Comparison of ENCODE assay signal across 9 cellular contexts in genomic region chr16:57480127-57480753, GRCh38. TPM values are rescaled to one million over a fixed set of nuclear protein-coding genes. Genes with fewer than 3 reads are reported as not detected.
A peak's percentile ranks its signal among the peaks of the same experiment; 100 is the strongest.
DNase-seq lines count a peak whose midpoint lies in the region; ATAC-seq and TF ChIP-seq lines count a peak whose summit lies in the region.
"Had no signal": no experiment of that assay in that cellular context is flagged by ENCODE, and none has a peak within 500 bp of the region (broad histone marks: within the 10 kb centered on the region; RNA-seq: fewer than 3 reads in every experiment).

No MANE protein-coding gene starts in this region.

- TF ChIP-seq CTCF in cardiac fibroblast (IDR thresholded peaks at IDR 0.05; ENCODE audit: low read depth, low read length) (no peak), GM13976 (IDR thresholded peaks at IDR 0.05; ENCODE audit: borderline replicate concordance, control extremely low read depth, extremely low read depth, insufficient read depth, missing control alignments) (no peak)

- in situ Hi-C loops in GM13976 (cut with MboI; ENCODE audit: low sequenced_read_pairs, unreplicated experiment), result no loop called here

- intact Hi-C loops in left colon (cut with DNase I, micrococcal nuclease), result no loop called here

- H3K27ac ChIP-seq in stomach smooth muscle (ENCODE audit: low read length), result no peak overlapping the region

- DNase-seq in H7 (peak; percentile 67), cardiac fibroblast (ENCODE audit: low read depth in 2 of 2) (peak; percentile 75 to 81), left colon (peak; percentile 88 to 93), GM13976 (ENCODE audit: low spot score) (no peak)
- DNase-seq: activated naive CD4-positive, alpha-beta T cell treated with Interleukin-2 at 50 U/mL for 16 hours had no signal

- H3K9ac ChIP-seq in stomach smooth muscle (ENCODE audit: low read length in 2 of 2), result no peak overlapping the region

- H3K4me3 ChIP-seq in H7 (ENCODE audit: insufficient read depth, low read depth, low read length) (no peak overlapping the region; the same call in 1 of the 2 replicates), cardiac fibroblast (replicated peaks in 1 of 2; ENCODE audit: low read depth in 2 of 2, low read length in 2 of 2) (peak overlapping the region; percentile 54 to 65), stomach smooth muscle (ENCODE audit: low read length in 2 of 2) (peak overlapping the region; percentile 55 to 69)

- peaks cover 35% of the 10 kb centered on the region for H3K4me1 ChIP-seq in stomach smooth muscle (ENCODE audit: control insufficient read depth, insufficient read depth, low read length)

- H3K27me3 ChIP-seq in H7 (ENCODE audit: control insufficient read depth, insufficient read depth, low read length) (peaks cover 17% of the 10 kb centered on the region), stomach smooth muscle (ENCODE audit: control insufficient read depth in 1 of 2, insufficient read depth in 2 of 2, low read length in 2 of 2) (no peaks in the 10 kb centered on the region)

- ATAC-seq in left colon, result peak; percentile 87
- ATAC-seq in GM19455 (IDR thresholded peaks at IDR 0.05; ENCODE audit: unreplicated experiment), result no peak
- no peak for ATAC-seq in HG03045 (IDR thresholded peaks at IDR 0.05; ENCODE audit: unreplicated experiment)
- no peak for ATAC-seq in GM21360 (IDR thresholded peaks at IDR 0.05; ENCODE audit: unreplicated experiment)

- H3K36me3 ChIP-seq in H7 (replicated peaks; ENCODE audit: control insufficient read depth, insufficient read depth, low read length), result no peaks in the 10 kb centered on the region
- no peaks in the 10 kb centered on the region for H3K36me3 ChIP-seq in stomach smooth muscle (ENCODE audit: control insufficient read depth in 2 of 2, insufficient read depth in 2 of 2, low read length in 2 of 2)

- no peaks in the 10 kb centered on the region for H3K9me3 ChIP-seq in stomach smooth muscle (ENCODE audit: control insufficient read depth in 2 of 2, low read length in 2 of 2)

RNA-seq across cellular contexts. Expression of gene DOK4, which starts 6.1 kb away (rescaled TPM):
- 15.3 and 15.7 TPM in 2 replicates for total RNA-seq in H7 (2014; rRNA removed; shearing (Covaris generic))
- 100 to 1,000 TPM; 145 to 152 TPM for total RNA-seq in left colon

RNA-seq across cellular contexts. Expression of gene POLR2C, which starts 17.8 kb away (rescaled TPM):
- 178 and 189 TPM in 2 replicates for total RNA-seq in H7 (2014; rRNA removed; shearing (Covaris generic))
- 10 to 100 TPM; 48.9 to 50.0 TPM for total RNA-seq in left colon

RNA-seq across cellular contexts. Expression of gene COQ9, which starts 33.0 kb away (rescaled TPM):
- 43.3 and 59.6 TPM in 2 replicates for total RNA-seq in H7 (2014; rRNA removed; shearing (Covaris generic))
- total RNA-seq in left colon, result 100 to 1,000 TPM; 107 to 117 TPM

RNA-seq across cellular contexts. Expression of gene CIAPIN1, which starts 33.1 kb away (rescaled TPM):
- total RNA-seq in H7 (2014; rRNA removed; shearing (Covaris generic)), result 114 and 134 TPM in 2 replicates
- total RNA-seq in left colon, result 10 to 100 TPM; 47.3 to 72.5 TPM

RNA-seq across cellular contexts. Expression of gene CCDC102A, which starts 56.1 kb away (rescaled TPM):
- 9.3 and 10.4 TPM in 2 replicates for total RNA-seq in H7 (2014; rRNA removed; shearing (Covaris generic))
- 1 to 10 TPM; 1.9 to 2.8 TPM for total RNA-seq in left colon
